In genomic region chr3:100120022-100120421, GRCh38 we compare ENCODE assay signal across 17 cellular contexts. TPM values are rescaled to one million over a fixed set of nuclear protein-coding genes. Genes with fewer than 3 reads are reported as not detected.
DNase-seq lines count a peak whose midpoint lies in the region; ATAC-seq and TF ChIP-seq lines count a peak whose summit lies in the region.
"Had no signal": no experiment of that assay in that cellular context is flagged by ENCODE, and none has a peak within 500 bp of the region (broad histone marks: within the 10 kb centered on the region; RNA-seq: fewer than 3 reads in every experiment).

No MANE protein-coding gene starts in this region.

- H3K4me2 ChIP-seq in neural cell (ENCODE audit: low read length) = no peak overlapping the region
- H3K4me2 ChIP-seq: BLaER1 had no signal

- no peak overlapping the region for H3K9ac ChIP-seq in neural cell (ENCODE audit: low read length)
- H3K9ac ChIP-seq in skeletal muscle tissue (ENCODE audit: low read depth in 1 of 3, low read length in 3 of 3) = peak overlapping the region; percentile 25 to 59 (median 34)
- H3K9ac ChIP-seq: BLaER1, GM23248 had no signal

- no peak overlapping the region for H3K27ac ChIP-seq in neural cell (ENCODE audit: low read length)
- peak overlapping the region; percentile 89 for H3K27ac ChIP-seq in skeletal muscle tissue (ENCODE audit: low read depth, low read length)
- H3K27ac ChIP-seq: BLaER1, GM23248 had no signal

- DNase-seq in NCI-H2171 treated with DMSO at 0.1 percent for 48 hours (lab: John Stamatoyannopoulos, UW) (peak; percentile 48), NCI-H2171 (lab: John Stamatoyannopoulos, UW) (no peak), left ventricle myocardium superior (no peak), left cardiac atrium (no peak), activated gamma-delta T cell (lab: John Stamatoyannopoulos, UW) (no peak)
- DNase-seq: 8988T; AML-193; Caco-2; CD8-positive, alpha-beta memory T cell; DND-41; GF-D8; GM23248 had no signal

- intact Hi-C loops in left ventricle myocardium superior (cut with micrococcal nuclease) = no loop called here
- intact Hi-C loops in left cardiac atrium (cut with DNase I) = no loop called here

- H3K27me3 ChIP-seq in neural cell (ENCODE audit: insufficient read depth, low read depth, low read length) (no peaks in the 10 kb centered on the region), skeletal muscle tissue (ENCODE audit: control insufficient read depth in 3 of 3, insufficient read depth in 3 of 3, low read length in 3 of 3) (no peaks in the 10 kb centered on the region)
- H3K27me3 ChIP-seq: BLaER1 had no signal

- ATAC-seq in left ventricle myocardium superior (peak; percentile 42), left cardiac atrium (no peak), GM21576 (IDR thresholded peaks at IDR 0.05; ENCODE audit: unreplicated experiment) (no peak)
- ATAC-seq: HCT116 had no signal

- no peaks in the 10 kb centered on the region for H3K79me2 ChIP-seq in neural cell (replicated peaks; ENCODE audit: insufficient read depth, low read length)

- H2AFZ ChIP-seq in neural cell (ENCODE audit: low read depth, low read length) = no peak overlapping the region
- H2AFZ ChIP-seq: GM23248 had no signal

- no peaks in the 10 kb centered on the region for H3K9me2 ChIP-seq in neural cell (ENCODE audit: insufficient read depth, low read length)

- H3K4me1 ChIP-seq in skeletal muscle tissue (ENCODE audit: control insufficient read depth in 3 of 3, insufficient read depth in 3 of 3, low read length in 3 of 3) = peaks cover 38 to 51% (median 49%) of the 10 kb centered on the region in 3 donors
- H3K4me1 ChIP-seq: Caco-2 had no signal

- no peaks in the 10 kb centered on the region for H3F3A ChIP-seq in neural cell (ENCODE audit: insufficient read depth, low read length, poor library complexity, severe bottlenecking)

- H3K9me3 ChIP-seq in neural cell (ENCODE audit: low read length) (no peaks in the 10 kb centered on the region), skeletal muscle tissue (ENCODE audit: control insufficient read depth in 3 of 3, low read length in 3 of 3) (no peaks in the 10 kb centered on the region)
- H3K9me3 ChIP-seq: BLaER1, Caco-2 had no signal

- TF ChIP-seq CTCF in neural cell (IDR thresholded peaks at IDR 0.05; ENCODE audit: poor library complexity, severe bottlenecking) = no peak

- H3K36me3 ChIP-seq in neural cell (ENCODE audit: insufficient read depth, low read length) (no peaks in the 10 kb centered on the region), skeletal muscle tissue (ENCODE audit: control insufficient read depth in 3 of 3, insufficient read depth in 3 of 3, low read length in 3 of 3) (no peaks in the 10 kb centered on the region)

- TF ChIP-seq RAD21 in neural cell (conservative IDR thresholded peaks at IDR 0.05) = no peak

- H3K4me3 ChIP-seq in neural cell (ENCODE audit: low read length) (no peak overlapping the region), skeletal muscle tissue (ENCODE audit: low read length in 3 of 3) (peak overlapping the region in 1 of 3 donors; percentile 19)
- H3K4me3 ChIP-seq: BLaER1, GM23248 had no signal

- H4K20me1 ChIP-seq in neural cell (ENCODE audit: insufficient read depth) = no peaks in the 10 kb centered on the region
- H4K20me1 ChIP-seq: BLaER1 had no signal

- TF ChIP-seq EP300 in neural cell (conservative IDR thresholded peaks at IDR 0.05; ENCODE audit: poor library complexity, severe bottlenecking) = peak; percentile 14

TF ChIP-seq in neural cell, 6 proteins besides CTCF, POLR2A, EP300 and RAD21:
- TF ChIP-seq SMC3 (conservative IDR thresholded peaks at IDR 0.05; ENCODE audit: poor library complexity) (no peak), MXI1 (conservative IDR thresholded peaks at IDR 0.05; ENCODE audit: poor library complexity, severe bottlenecking) (no peak), TAF1 (IDR thresholded peaks at IDR 0.05; ENCODE audit: low read depth) (no peak), POLR2AphosphoS5 (IDR thresholded peaks at IDR 0.05) (no peak), EZH2 (IDR thresholded peaks at IDR 0.05; ENCODE audit: borderline replicate concordance, insufficient read depth, low read length, poor library complexity, severe bottlenecking) (no peak)
- TF ChIP-seq, protein P1, sequence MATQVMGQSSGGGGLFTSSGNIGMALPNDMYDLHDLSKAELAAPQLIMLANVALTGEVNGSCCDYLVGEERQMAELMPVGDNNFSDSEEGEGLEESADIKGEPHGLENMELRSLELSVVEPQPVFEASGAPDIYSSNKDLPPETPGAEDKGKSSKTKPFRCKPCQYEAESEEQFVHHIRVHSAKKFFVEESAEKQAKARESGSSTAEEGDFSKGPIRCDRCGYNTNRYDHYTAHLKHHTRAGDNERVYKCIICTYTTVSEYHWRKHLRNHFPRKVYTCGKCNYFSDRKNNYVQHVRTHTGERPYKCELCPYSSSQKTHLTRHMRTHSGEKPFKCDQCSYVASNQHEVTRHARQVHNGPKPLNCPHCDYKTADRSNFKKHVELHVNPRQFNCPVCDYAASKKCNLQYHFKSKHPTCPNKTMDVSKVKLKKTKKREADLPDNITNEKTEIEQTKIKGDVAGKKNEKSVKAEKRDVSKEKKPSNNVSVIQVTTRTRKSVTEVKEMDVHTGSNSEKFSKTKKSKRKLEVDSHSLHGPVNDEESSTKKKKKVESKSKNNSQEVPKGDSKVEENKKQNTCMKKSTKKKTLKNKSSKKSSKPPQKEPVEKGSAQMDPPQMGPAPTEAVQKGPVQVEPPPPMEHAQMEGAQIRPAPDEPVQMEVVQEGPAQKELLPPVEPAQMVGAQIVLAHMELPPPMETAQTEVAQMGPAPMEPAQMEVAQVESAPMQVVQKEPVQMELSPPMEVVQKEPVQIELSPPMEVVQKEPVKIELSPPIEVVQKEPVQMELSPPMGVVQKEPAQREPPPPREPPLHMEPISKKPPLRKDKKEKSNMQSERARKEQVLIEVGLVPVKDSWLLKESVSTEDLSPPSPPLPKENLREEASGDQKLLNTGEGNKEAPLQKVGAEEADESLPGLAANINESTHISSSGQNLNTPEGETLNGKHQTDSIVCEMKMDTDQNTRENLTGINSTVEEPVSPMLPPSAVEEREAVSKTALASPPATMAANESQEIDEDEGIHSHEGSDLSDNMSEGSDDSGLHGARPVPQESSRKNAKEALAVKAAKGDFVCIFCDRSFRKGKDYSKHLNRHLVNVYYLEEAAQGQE (IDR thresholded peaks at IDR 0.05; ENCODE audit: borderline replicate concordance) = no peak

RNA-seq across cellular contexts. Expression of gene FILIP1L, which starts 5.7 kb away (rescaled TPM):
- total RNA-seq in left ventricle myocardium superior (28.6 TPM), left cardiac atrium (10 to 100 TPM; 77.0 to 86.6 TPM), skeletal muscle tissue (29.2 TPM)
- 0.27 and 0.36 TPM in 2 replicates for polyA plus RNA-seq in neural cell
- polyA minus RNA-seq in neural cell = 2.7 and 5.6 TPM in 2 replicates
